In genomic region chr6:28977351-28978136, GRCh38 we compare ENCODE assay signal across 8 cellular contexts. TPM values are rescaled to one million over a fixed set of nuclear protein-coding genes. Genes with fewer than 3 reads are reported as not detected.
DNase-seq lines count a peak whose midpoint lies in the region; FAIRE-seq and TF ChIP-seq lines count a peak whose summit lies in the region.

No MANE protein-coding gene starts in this region.

- peak overlapping the region; percentile 28 for H3K4me3 ChIP-seq in WI38 (ENCODE audit: low read depth, low read length)
- peak overlapping the region; percentile 57 for H3K4me3 ChIP-seq in fibroblast of villous mesenchyme (ENCODE audit: low read depth, low read length)
- H3K4me3 ChIP-seq in skeletal muscle satellite cell (ENCODE audit: low read length), result peak overlapping the region; percentile 3

- DNase-seq in HS-5 (ENCODE audit: low read depth) (peak; percentile 57), fibroblast of villous mesenchyme (ENCODE audit: low read depth) (peak; percentile 71), NCI-H1436 (lab: John Stamatoyannopoulos, UW) (no peak), H54 (ENCODE audit: insufficient read length, low spot score) (no peak), substantia nigra (lab: John Stamatoyannopoulos, UW) (no peak), NCI-H1417 treated with DMSO at 0.1 percent for 48 hours (lab: John Stamatoyannopoulos, UW) (no peak)

- H3K4me1 ChIP-seq in skeletal muscle satellite cell (ENCODE audit: control insufficient read depth, insufficient read depth, low read length), result peaks cover 7% of the 10 kb centered on the region

- TF ChIP-seq POLR2A in H54 (IDR thresholded peaks at IDR 0.05; ENCODE audit: low read depth, low read length), result no peak

- no peaks in the 10 kb centered on the region for H3K36me3 ChIP-seq in skeletal muscle satellite cell (ENCODE audit: insufficient read depth, low read length)

- no peak for FAIRE-seq in H54 (lab: Jason Lieb, UNC)

- peak overlapping the region; percentile 19 for H3K4me2 ChIP-seq in skeletal muscle satellite cell (ENCODE audit: low read length)

- TF ChIP-seq CTCF in WI38 (IDR thresholded peaks at IDR 0.05; ENCODE audit: low read depth, low read length) (no peak), fibroblast of villous mesenchyme (IDR thresholded peaks at IDR 0.05; ENCODE audit: insufficient read depth, low read depth, low read length) (no peak)

- H3K9ac ChIP-seq in skeletal muscle satellite cell (ENCODE audit: low read depth, low read length), result no peak overlapping the region

- no peaks in the 10 kb centered on the region for H3K9me3 ChIP-seq in skeletal muscle satellite cell (replicated peaks; ENCODE audit: low read length)

- no peaks in the 10 kb centered on the region for H3K27me3 ChIP-seq in skeletal muscle satellite cell (ENCODE audit: control insufficient read depth, insufficient read depth, low read length)

- no peak overlapping the region for H3K27ac ChIP-seq in substantia nigra (ENCODE audit: low read depth, low read length, poor library complexity, severe bottlenecking)

RNA-seq across cellular contexts. Expression of gene ZNF311, which starts 27.6 kb away (rescaled TPM):
- total RNA-seq in fibroblast of villous mesenchyme, result 0.43 and 0.97 TPM in 2 replicates
- total RNA-seq in skeletal muscle satellite cell (2012; rRNA removed), result 0.76 and 0.87 TPM in 2 replicates

RNA-seq across cellular contexts. Expression of gene TRIM27, which starts 53.8 kb away (rescaled TPM):
- 57.0 and 76.9 TPM in 2 replicates for total RNA-seq in fibroblast of villous mesenchyme
- 62.1 and 68.1 TPM in 2 replicates for total RNA-seq in skeletal muscle satellite cell (2012; rRNA removed)

Comparison
In these comparisons a context has a peak if more than half of its experiments do, and no peak if none do; other contexts are left out.
1. DNase-seq: peak in HS-5 (single experiment) and fibroblast of villous mesenchyme (single experiment); none in NCI-H1436 (single experiment), H54 (single experiment), substantia nigra (0 of 49) and NCI-H1417 treated with DMSO at 0.1 percent for 48 hours (single experiment).
2. H3K4me3 ChIP-seq: peak in every context shown above with its lines; median percentile 57 in fibroblast of villous mesenchyme; 28 in WI38; 3 in skeletal muscle satellite cell.